1 cellular context compared by ENCODE assay signal in the genomic region with DNA sequence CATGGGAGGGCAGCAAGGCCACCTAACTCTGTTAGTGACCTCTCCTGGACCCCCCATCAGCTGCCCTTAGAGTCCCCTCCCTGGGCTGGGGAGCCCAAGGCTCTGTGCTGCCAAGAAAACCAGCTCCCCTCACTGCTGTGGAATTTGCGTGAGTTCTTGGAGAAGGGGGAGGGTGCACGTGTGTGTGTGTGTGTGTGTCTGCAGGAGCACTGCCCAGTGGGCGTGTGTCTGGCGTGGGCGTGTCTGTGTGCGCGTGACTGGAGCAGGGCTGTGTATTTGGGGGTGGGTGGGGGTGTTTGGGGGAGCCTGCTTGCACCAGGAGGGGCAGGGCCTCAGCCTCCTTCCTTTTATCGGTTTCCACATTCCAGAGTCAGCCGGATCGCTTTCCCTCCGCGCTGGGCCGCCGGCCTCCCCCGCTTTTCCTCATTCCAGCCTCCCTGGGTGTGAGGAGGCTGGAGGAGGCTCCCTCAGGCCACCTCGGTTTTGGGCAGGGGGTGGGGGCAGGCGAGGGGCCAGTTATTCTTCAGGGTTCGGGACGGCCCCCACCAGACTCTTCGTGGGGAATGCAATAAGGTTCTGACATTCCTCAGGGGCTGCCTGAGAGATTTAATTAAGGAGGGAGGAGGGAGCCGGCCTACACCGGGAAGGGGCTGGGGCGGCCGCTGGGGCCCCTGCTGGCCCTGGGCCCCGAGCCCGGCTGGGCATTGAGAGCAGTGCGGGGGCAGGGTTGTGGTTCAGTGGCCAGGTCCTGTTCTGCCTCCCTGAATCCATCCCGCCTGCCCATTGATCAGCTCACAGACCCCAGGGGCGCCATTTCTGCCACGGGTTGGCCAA.
TF ChIP-seq lines count a peak whose summit lies in the region.

No MANE protein-coding gene starts in this region.

TF ChIP-seq in HEK293, 187 proteins besides CTCF, POLR2A, EP300 and RAD21 (continues in another document):
- TF ChIP-seq ZNF529 (tag by site-specific recombination; IDR thresholded peaks at IDR 0.05; ENCODE audit: insufficient replicate concordance) (no peak), YY2 (tag by site-specific recombination; IDR thresholded peaks at IDR 0.05) (no peak), ZNF248 (tag by site-specific recombination; IDR thresholded peaks at IDR 0.05) (no peak), KLF9 (tag by site-specific recombination; IDR thresholded peaks at IDR 0.05; ENCODE audit: low read depth) (peak; percentile 89), ZNF658 (tag by site-specific recombination; IDR thresholded peaks at IDR 0.05) (no peak), ZNF174 (tag by site-specific recombination; IDR thresholded peaks at IDR 0.05) (no peak), ZNF155 (tag by site-specific recombination; IDR thresholded peaks at IDR 0.05) (no peak), KLF1 (tag by site-specific recombination; IDR thresholded peaks at IDR 0.05) (peak; percentile 87), ZNF530 (tag by site-specific recombination; IDR thresholded peaks at IDR 0.05; ENCODE audit: low read depth) (no peak), ZNF112 (tag by site-specific recombination; IDR thresholded peaks at IDR 0.05) (no peak), ZNF830 (tag by site-specific recombination; IDR thresholded peaks at IDR 0.05; ENCODE audit: low read depth) (no peak), ZNF292 (tag by site-specific recombination; IDR thresholded peaks at IDR 0.05; ENCODE audit: borderline replicate concordance, low read depth) (no peak), ZNF654 (tag by site-specific recombination; IDR thresholded peaks at IDR 0.05; ENCODE audit: low read depth) (no peak), ZNF610 (tag by site-specific recombination; IDR thresholded peaks at IDR 0.05; ENCODE audit: borderline replicate concordance) (no peak), HOXA7 (CRISPR knock-in tag; IDR thresholded peaks at IDR 0.05; ENCODE audit: borderline replicate concordance) (no peak), ZNF571 (tag by site-specific recombination; IDR thresholded peaks at IDR 0.05) (no peak), OSR2 (tag by site-specific recombination; IDR thresholded peaks at IDR 0.05) (no peak), GFI1B (tag by site-specific recombination; IDR thresholded peaks at IDR 0.05) (no peak), MZF1 (tag by site-specific recombination; IDR thresholded peaks at IDR 0.05; ENCODE audit: borderline replicate concordance) (no peak; the same call in 1 of the 2 replicates), ZFHX2 (tag by site-specific recombination; conservative IDR thresholded peaks at IDR 0.05) (peak; percentile 99), ZIC2 (tag by site-specific recombination; IDR thresholded peaks at IDR 0.05) (peak; percentile 3; the same call in 1 of the 2 replicates), SP2 (tag by site-specific recombination; IDR thresholded peaks at IDR 0.05) (peak; percentile 59), ZNF626 (tag by site-specific recombination; IDR thresholded peaks at IDR 0.05) (no peak), ZNF133 (tag by site-specific recombination; IDR thresholded peaks at IDR 0.05) (no peak), SALL2 (tag by site-specific recombination; IDR thresholded peaks at IDR 0.05; ENCODE audit: borderline replicate concordance) (no peak), ZNF600 (tag by site-specific recombination; IDR thresholded peaks at IDR 0.05) (peak; percentile 99), TCF7L2 (IDR thresholded peaks at IDR 0.05; ENCODE audit: borderline replicate concordance, low read depth, low read length) (no peak), KLF16 (tag by site-specific recombination; IDR thresholded peaks at IDR 0.05) (peak; percentile 60; the same call in 1 of the 2 replicates), SCRT1 (tag by site-specific recombination; IDR thresholded peaks at IDR 0.05; ENCODE audit: borderline replicate concordance) (no peak)
- TF ChIP-seq, protein P1, sequence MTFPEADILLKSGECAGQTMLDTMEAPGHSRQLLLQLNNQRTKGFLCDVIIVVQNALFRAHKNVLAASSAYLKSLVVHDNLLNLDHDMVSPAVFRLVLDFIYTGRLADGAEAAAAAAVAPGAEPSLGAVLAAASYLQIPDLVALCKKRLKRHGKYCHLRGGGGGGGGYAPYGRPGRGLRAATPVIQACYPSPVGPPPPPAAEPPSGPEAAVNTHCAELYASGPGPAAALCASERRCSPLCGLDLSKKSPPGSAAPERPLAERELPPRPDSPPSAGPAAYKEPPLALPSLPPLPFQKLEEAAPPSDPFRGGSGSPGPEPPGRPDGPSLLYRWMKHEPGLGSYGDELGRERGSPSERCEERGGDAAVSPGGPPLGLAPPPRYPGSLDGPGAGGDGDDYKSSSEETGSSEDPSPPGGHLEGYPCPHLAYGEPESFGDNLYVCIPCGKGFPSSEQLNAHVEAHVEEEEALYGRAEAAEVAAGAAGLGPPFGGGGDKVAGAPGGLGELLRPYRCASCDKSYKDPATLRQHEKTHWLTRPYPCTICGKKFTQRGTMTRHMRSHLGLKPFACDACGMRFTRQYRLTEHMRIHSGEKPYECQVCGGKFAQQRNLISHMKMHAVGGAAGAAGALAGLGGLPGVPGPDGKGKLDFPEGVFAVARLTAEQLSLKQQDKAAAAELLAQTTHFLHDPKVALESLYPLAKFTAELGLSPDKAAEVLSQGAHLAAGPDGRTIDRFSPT (tag by site-specific recombination; IDR thresholded peaks at IDR 0.05): no peak; the same call in 1 of the 2 replicates
- TF ChIP-seq, protein P2, sequence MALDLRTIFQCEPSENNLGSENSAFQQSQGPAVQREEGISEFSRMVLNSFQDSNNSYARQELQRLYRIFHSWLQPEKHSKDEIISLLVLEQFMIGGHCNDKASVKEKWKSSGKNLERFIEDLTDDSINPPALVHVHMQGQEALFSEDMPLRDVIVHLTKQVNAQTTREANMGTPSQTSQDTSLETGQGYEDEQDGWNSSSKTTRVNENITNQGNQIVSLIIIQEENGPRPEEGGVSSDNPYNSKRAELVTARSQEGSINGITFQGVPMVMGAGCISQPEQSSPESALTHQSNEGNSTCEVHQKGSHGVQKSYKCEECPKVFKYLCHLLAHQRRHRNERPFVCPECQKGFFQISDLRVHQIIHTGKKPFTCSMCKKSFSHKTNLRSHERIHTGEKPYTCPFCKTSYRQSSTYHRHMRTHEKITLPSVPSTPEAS (tag by site-specific recombination; IDR thresholded peaks at IDR 0.05): peak; percentile 76
- TF ChIP-seq, protein P3, sequence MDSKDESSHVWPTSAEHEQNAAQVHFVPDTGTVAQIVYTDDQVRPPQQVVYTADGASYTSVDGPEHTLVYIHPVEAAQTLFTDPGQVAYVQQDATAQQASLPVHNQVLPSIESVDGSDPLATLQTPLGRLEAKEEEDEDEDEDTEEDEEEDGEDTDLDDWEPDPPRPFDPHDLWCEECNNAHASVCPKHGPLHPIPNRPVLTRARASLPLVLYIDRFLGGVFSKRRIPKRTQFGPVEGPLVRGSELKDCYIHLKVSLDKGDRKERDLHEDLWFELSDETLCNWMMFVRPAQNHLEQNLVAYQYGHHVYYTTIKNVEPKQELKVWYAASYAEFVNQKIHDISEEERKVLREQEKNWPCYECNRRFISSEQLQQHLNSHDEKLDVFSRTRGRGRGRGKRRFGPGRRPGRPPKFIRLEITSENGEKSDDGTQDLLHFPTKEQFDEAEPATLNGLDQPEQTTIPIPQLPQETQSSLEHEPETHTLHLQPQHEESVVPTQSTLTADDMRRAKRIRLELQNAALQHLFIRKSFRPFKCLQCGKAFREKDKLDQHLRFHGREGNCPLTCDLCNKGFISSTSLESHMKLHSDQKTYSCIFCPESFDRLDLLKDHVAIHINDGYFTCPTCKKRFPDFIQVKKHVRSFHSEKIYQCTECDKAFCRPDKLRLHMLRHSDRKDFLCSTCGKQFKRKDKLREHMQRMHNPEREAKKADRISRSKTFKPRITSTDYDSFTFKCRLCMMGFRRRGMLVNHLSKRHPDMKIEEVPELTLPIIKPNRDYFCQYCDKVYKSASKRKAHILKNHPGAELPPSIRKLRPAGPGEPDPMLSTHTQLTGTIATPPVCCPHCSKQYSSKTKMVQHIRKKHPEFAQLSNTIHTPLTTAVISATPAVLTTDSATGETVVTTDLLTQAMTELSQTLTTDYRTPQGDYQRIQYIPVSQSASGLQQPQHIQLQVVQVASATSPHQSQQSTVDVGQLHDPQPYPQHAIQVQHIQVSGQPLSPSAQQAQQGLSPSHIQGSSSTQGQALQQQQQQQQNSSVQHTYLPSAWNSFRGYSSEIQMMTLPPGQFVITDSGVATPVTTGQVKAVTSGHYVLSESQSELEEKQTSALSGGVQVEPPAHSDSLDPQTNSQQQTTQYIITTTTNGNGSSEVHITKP (tag by site-specific recombination; IDR thresholded peaks at IDR 0.05): peak; percentile 52; the same call in 1 of the 2 replicates
- TF ChIP-seq, protein P4, sequence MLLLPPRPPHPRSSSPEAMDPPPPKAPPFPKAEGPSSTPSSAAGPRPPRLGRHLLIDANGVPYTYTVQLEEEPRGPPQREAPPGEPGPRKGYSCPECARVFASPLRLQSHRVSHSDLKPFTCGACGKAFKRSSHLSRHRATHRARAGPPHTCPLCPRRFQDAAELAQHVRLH (tag by site-specific recombination; IDR thresholded peaks at IDR 0.05): no peak
- TF ChIP-seq, protein P5, sequence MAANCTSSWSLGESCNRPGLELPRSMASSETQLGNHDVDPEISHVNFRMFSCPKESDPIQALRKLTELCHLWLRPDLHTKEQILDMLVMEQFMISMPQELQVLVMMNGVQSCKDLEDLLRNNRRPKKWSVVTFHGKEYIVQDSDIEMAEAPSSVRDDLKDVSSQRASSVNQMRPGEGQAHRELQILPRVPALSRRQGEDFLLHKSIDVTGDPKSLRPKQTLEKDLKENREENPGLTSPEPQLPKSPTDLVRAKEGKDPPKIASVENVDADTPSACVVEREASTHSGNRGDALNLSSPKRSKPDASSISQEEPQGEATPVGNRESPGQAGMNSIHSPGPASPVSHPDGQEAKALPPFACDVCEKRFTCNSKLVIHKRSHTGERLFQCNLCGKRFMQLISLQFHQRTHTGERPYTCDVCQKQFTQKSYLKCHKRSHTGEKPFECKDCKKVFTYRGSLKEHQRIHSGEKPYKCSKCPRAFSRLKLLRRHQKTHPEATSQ (tag by site-specific recombination; IDR thresholded peaks at IDR 0.05): no peak
- TF ChIP-seq, protein P6, sequence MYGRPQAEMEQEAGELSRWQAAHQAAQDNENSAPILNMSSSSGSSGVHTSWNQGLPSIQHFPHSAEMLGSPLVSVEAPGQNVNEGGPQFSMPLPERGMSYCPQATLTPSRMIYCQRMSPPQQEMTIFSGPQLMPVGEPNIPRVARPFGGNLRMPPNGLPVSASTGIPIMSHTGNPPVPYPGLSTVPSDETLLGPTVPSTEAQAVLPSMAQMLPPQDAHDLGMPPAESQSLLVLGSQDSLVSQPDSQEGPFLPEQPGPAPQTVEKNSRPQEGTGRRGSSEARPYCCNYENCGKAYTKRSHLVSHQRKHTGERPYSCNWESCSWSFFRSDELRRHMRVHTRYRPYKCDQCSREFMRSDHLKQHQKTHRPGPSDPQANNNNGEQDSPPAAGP (tag by site-specific recombination; IDR thresholded peaks at IDR 0.05): no peak; the same call in 1 of the 2 replicates
- TF ChIP-seq, protein P7, sequence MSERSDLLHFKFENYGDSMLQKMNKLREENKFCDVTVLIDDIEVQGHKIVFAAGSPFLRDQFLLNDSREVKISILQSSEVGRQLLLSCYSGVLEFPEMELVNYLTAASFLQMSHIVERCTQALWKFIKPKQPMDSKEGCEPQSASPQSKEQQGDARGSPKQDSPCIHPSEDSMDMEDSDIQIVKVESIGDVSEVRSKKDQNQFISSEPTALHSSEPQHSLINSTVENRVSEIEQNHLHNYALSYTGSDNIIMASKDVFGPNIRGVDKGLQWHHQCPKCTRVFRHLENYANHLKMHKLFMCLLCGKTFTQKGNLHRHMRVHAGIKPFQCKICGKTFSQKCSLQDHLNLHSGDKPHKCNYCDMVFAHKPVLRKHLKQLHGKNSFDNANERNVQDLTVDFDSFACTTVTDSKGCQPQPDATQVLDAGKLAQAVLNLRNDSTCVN (tag by site-specific recombination; optimal IDR thresholded peaks at IDR 0.05): peak; percentile 17
- TF ChIP-seq, protein P8, sequence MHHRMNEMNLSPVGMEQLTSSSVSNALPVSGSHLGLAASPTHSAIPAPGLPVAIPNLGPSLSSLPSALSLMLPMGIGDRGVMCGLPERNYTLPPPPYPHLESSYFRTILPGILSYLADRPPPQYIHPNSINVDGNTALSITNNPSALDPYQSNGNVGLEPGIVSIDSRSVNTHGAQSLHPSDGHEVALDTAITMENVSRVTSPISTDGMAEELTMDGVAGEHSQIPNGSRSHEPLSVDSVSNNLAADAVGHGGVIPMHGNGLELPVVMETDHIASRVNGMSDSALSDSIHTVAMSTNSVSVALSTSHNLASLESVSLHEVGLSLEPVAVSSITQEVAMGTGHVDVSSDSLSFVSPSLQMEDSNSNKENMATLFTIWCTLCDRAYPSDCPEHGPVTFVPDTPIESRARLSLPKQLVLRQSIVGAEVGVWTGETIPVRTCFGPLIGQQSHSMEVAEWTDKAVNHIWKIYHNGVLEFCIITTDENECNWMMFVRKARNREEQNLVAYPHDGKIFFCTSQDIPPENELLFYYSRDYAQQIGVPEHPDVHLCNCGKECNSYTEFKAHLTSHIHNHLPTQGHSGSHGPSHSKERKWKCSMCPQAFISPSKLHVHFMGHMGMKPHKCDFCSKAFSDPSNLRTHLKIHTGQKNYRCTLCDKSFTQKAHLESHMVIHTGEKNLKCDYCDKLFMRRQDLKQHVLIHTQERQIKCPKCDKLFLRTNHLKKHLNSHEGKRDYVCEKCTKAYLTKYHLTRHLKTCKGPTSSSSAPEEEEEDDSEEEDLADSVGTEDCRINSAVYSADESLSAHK (tag by site-specific recombination; IDR thresholded peaks at IDR 0.05): no peak
- TF ChIP-seq, protein P9, sequence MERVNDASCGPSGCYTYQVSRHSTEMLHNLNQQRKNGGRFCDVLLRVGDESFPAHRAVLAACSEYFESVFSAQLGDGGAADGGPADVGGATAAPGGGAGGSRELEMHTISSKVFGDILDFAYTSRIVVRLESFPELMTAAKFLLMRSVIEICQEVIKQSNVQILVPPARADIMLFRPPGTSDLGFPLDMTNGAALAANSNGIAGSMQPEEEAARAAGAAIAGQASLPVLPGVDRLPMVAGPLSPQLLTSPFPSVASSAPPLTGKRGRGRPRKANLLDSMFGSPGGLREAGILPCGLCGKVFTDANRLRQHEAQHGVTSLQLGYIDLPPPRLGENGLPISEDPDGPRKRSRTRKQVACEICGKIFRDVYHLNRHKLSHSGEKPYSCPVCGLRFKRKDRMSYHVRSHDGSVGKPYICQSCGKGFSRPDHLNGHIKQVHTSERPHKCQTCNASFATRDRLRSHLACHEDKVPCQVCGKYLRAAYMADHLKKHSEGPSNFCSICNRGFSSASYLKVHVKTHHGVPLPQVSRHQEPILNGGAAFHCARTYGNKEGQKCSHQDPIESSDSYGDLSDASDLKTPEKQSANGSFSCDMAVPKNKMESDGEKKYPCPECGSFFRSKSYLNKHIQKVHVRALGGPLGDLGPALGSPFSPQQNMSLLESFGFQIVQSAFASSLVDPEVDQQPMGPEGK (tag by site-specific recombination; IDR thresholded peaks at IDR 0.05): peak; percentile 61; the same call in 1 of the 2 replicates
- TF ChIP-seq, protein P10, sequence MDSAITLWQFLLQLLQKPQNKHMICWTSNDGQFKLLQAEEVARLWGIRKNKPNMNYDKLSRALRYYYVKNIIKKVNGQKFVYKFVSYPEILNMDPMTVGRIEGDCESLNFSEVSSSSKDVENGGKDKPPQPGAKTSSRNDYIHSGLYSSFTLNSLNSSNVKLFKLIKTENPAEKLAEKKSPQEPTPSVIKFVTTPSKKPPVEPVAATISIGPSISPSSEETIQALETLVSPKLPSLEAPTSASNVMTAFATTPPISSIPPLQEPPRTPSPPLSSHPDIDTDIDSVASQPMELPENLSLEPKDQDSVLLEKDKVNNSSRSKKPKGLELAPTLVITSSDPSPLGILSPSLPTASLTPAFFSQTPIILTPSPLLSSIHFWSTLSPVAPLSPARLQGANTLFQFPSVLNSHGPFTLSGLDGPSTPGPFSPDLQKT (IDR thresholded peaks at IDR 0.05; ENCODE audit: borderline replicate concordance, low read depth, low read length): no peak
